In the genomic region with DNA sequence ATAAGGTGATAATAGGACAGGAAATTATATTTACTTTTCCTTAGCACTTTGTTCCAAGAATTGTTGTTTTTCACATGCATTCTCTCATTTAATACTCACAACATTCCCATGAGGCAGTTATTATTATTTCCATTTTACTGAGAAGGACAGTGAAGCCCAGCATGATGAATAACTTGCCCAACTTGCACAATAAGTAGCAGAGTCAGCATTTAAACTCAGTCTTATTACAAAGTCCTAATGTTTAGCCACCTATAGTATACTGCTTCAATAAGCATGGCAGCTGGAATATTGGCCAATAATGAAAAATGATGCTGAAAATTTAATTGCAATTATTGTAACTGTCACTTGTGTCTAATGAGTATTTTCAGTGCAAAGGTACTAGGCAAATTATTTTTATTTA, we compare ENCODE assay signal across 29 cellular contexts. TPM values are rescaled to one million over a fixed set of nuclear protein-coding genes. Genes with fewer than 3 reads are reported as not detected.
"Had no signal": no experiment of that assay in that cellular context is flagged by ENCODE, and none has a peak within 500 bp of the region (broad histone marks: within the 10 kb centered on the region; RNA-seq: fewer than 3 reads in every experiment).

No MANE protein-coding gene starts in this region.

- H3K36me3 ChIP-seq: stomach, suprapubic skin, thoracic aorta, thyroid gland, tibial artery, tibial nerve, transverse colon, upper lobe of left lung, upper lobe of right lung, uterus, vagina had no signal

- H3K27ac ChIP-seq: stomach, suprapubic skin, testis, thoracic aorta, thyroid gland, tibial artery, tibial nerve, transverse colon, upper lobe of left lung, upper lobe of right lung, uterus, vagina had no signal

- H3K4me1 ChIP-seq: suprapubic skin, testis, tibial artery, transverse colon, upper lobe of left lung, upper lobe of right lung, uterus, vagina had no signal

- H3K9me3 ChIP-seq: stomach, suprapubic skin, testis, thoracic aorta, thyroid gland, tibial artery, tibial nerve, transverse colon, upper lobe of left lung, upper lobe of right lung, uterus, vagina had no signal

- DNase-seq: stimulated activated CD4-positive, alpha-beta T cell treated with anti-CD3 and anti-CD28 coated beads, Interleukin-2, amount 100 ng/mL, for 48 hours; stimulated activated CD4-positive, alpha-beta T cell treated with anti-CD3 and anti-CD28 coated beads, Interleukin-4, amount 100 ng/mL, for 1 hour; stimulated activated CD4-positive, alpha-beta T cell treated with anti-CD3 and anti-CD28 coated beads, Interleukin-4, amount 100 ng/mL, for 24 hours; stimulated activated CD4-positive, alpha-beta T cell treated with anti-CD3 and anti-CD28 coated beads, Interleukin-4, amount 100 ng/mL, for 4 hours; stimulated activated CD8-positive, alpha-beta memory T cell treated with anti-CD3 and anti-CD28 coated beads, Interleukin-4, amount 100 ng/mL, for 48 hours; stimulated activated naive B cell treated with anti-CD40 and anti-IgM and Interleukin-4, amounts not matched to agents 10 μg/mL and 1 μg/mL and 100 μg/mL, for 72 hours; stimulated activated naive CD4-positive, alpha-beta T cell; stimulated activated naive CD4-positive, alpha-beta T cell treated with Interleukin-2 at 50 U/mL for 16 hours; stimulated activated naive CD8-positive, alpha-beta T cell treated with anti-CD3 and anti-CD28 coated beads, Interleukin-15, amount 100 ng/mL, for 72 hours; stimulated activated naive CD8-positive, alpha-beta T cell treated with anti-CD3 and anti-CD28 coated beads, Interleukin-15, Interleukin-2, amounts not matched to agents 100 U/mL and 50 U/mL, for 24 hours; stomach; substantia nigra; testis; thyroid gland; tibial artery; transverse colon; trophoblast cell; upper lobe of left lung; upper lobe of right lung; uterus had no signal

- H3K4me3 ChIP-seq: stomach, suprapubic skin, testis, thoracic aorta, thyroid gland, tibial artery, tibial nerve, transverse colon, upper lobe of left lung, upper lobe of right lung, uterus, vagina had no signal

- ATAC-seq: stimulated activated effector memory CD8-positive, alpha-beta T cell treated with anti-CD3 and anti-CD28 coated beads, Interleukin-12 subunit alpha, Interleukin-12 subunit beta, amount 100 ng/mL, for 72 hours; stimulated activated memory B cell treated with anti-CD40 and anti-IgM and Interleukin-4, amounts not matched to agents 10 μg/mL and 1 μg/mL and 100 μg/mL, for 72 hours; stimulated activated naive B cell treated with anti-CD40 and anti-IgM and Interleukin-4, amounts not matched to agents 10 μg/mL and 1 μg/mL and 100 μg/mL, for 72 hours; stimulated activated naive CD8-positive, alpha-beta T cell treated with anti-CD3 and anti-CD28 coated beads, Interleukin-15, amount 100 ng/mL, for 72 hours; stimulated activated naive CD8-positive, alpha-beta T cell treated with anti-CD3 and anti-CD28 coated beads, Interleukin-15, Interleukin-2, amounts not matched to agents 100 U/mL and 50 U/mL, for 24 hours; upper lobe of right lung had no signal

- H3K27me3 ChIP-seq: stomach, testis, thyroid gland, tibial artery, tibial nerve, transverse colon, upper lobe of left lung, upper lobe of right lung, uterus, vagina had no signal

RNA-seq across cellular contexts. Expression of gene SYNPR, which starts 45.7 kb away (rescaled TPM):
- total RNA-seq: subcutaneous adipose tissue, suprapubic skin, testis, thoracic aorta, tibial nerve, transverse colon, upper lobe of left lung, upper lobe of right lung, ureter, vagina had no signal
- polyA plus RNA-seq: urinary bladder had no signal
